30 cellular contexts compared by ENCODE assay signal in the genomic region with DNA sequence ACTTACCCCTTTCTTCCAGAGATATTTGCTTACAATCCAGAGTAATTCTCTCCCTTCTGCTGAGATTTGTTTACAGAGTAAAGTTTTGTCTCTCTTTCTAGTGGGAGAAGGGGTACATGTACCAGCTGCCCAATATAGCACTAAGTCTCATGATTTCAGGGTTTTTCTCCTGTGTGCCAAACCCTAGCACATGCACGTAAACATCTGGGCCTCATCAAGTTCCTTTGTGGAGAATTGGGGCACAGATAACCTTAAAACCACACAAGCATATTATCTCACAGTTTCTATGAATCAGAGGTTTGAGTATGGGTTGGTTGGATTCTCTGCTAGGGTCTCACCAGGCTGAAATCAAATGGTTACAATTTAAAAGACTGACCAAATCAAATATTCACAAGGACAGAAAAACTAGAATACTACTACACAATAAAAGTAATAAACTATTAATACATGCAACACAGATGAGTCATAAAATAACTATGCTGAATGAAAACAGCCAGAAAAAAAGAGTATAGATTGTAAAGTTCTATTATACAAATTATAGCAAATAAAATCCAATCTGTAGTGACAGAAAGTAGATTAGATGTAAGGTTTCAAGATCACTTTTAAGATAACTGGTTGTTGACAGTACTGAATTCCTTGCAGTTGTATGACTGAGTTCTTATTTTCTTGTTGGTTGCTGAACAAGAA.
DNase-seq lines count a peak whose midpoint lies in the region; ATAC-seq, FAIRE-seq and TF ChIP-seq lines count a peak whose summit lies in the region.
"Had no signal": no experiment of that assay in that cellular context is flagged by ENCODE, and none has a peak within 500 bp of the region (broad histone marks: within the 10 kb centered on the region; RNA-seq: fewer than 3 reads in every experiment).

No MANE protein-coding gene starts in this region.

- 84 to 86% (median 86%) methylated on average over 1 of the region's 1 CpG for WGBS in small intestine, 3 donors

- no peaks in the 10 kb centered on the region for H3K36me3 ChIP-seq in MG63
- no peaks in the 10 kb centered on the region for H3K36me3 ChIP-seq in brain microvascular endothelial cell (replicated peaks)
- H3K36me3 ChIP-seq in small intestine (ENCODE audit: control insufficient read depth in 2 of 2, insufficient read depth in 2 of 2, low read length in 2 of 2), result no peaks in the 10 kb centered on the region
- H3K36me3 ChIP-seq: BLaER1, gastrocnemius medialis, pancreas, right atrium auricular region had no signal

- no peaks in the 10 kb centered on the region for H3K27me3 Mint-ChIP-seq in activated T-cell treated with anti-CD3 and anti-CD28 coated beads, Interleukin-2, amount 50 U/mL, for 72 hours (ENCODE audit: low read depth)
- no peaks in the 10 kb centered on the region for H3K27me3 Mint-ChIP-seq in activated T-helper 2 cell treated with anti-CD3 and anti-CD28 coated beads, Interferon-gamma antibody, Interleukin-2, Interleukin-4, amounts not matched to agents 10 μg/mL and 5 μg/mL and 100 μg/mL, durations not matched to agents 14 hours and 24 hours and 36 hours (ENCODE audit: low read depth)
- H3K27me3 Mint-ChIP-seq: IgD-negative memory B cell, T-helper 17 cell had no signal

- FAIRE-seq in small intestine (lab: Jason Lieb, UNC), result no peak
- FAIRE-seq: GM12878, pancreas had no signal

- no peaks in the 10 kb centered on the region for H3K4me1 Mint-ChIP-seq in activated T-cell treated with anti-CD3 and anti-CD28 coated beads, Interleukin-2, amount 50 U/mL, for 72 hours (ENCODE audit: low read depth)
- no peaks in the 10 kb centered on the region for H3K4me1 Mint-ChIP-seq in activated T-helper 2 cell treated with anti-CD3 and anti-CD28 coated beads, Interferon-gamma antibody, Interleukin-2, Interleukin-4, amounts not matched to agents 10 μg/mL and 5 μg/mL and 100 μg/mL, durations not matched to agents 14 hours and 24 hours and 36 hours (ENCODE audit: low read depth)
- H3K4me1 Mint-ChIP-seq: nephron, T-helper 17 cell had no signal

- H3K9me3 ChIP-seq in MG63 (peaks cover 2% of the 10 kb centered on the region; the same call in 1 of the 2 replicates), small intestine (ENCODE audit: control insufficient read depth, low read depth) (no peaks in the 10 kb centered on the region)
- H3K9me3 ChIP-seq: BLaER1, gastrocnemius medialis, pancreas, right atrium auricular region had no signal

- peak overlapping the region; percentile 2 for H3K27ac ChIP-seq in brain microvascular endothelial cell
- H3K27ac ChIP-seq in foreskin keratinocyte, result no peak overlapping the region
- H3K27ac ChIP-seq in RWPE1, result no peak overlapping the region
- H3K27ac ChIP-seq in small intestine (ENCODE audit: low read depth in 1 of 2, low read length in 1 of 2), result no peak overlapping the region
- H3K27ac ChIP-seq: BLaER1, dorsolateral prefrontal cortex, gastrocnemius medialis, hepatocyte, pancreas, right atrium auricular region had no signal

- no peaks in the 10 kb centered on the region for H3K36me3 Mint-ChIP-seq in activated T-cell treated with anti-CD3 and anti-CD28 coated beads, Interleukin-2, amount 50 U/mL, for 72 hours (ENCODE audit: insufficient read depth in 2 of 2)
- H3K36me3 Mint-ChIP-seq in activated T-helper 2 cell treated with anti-CD3 and anti-CD28 coated beads, Interferon-gamma antibody, Interleukin-2, Interleukin-4, amounts not matched to agents 10 μg/mL and 5 μg/mL and 100 μg/mL, durations not matched to agents 14 hours and 24 hours and 36 hours (ENCODE audit: low read depth), result no peaks in the 10 kb centered on the region
- H3K36me3 Mint-ChIP-seq: IgD-negative memory B cell had no signal

- H3K27ac Mint-ChIP-seq in activated T-cell treated with anti-CD3 and anti-CD28 coated beads, Interleukin-2, amount 50 U/mL, for 72 hours, result no peak overlapping the region
- H3K27ac Mint-ChIP-seq in activated T-helper 2 cell treated with anti-CD3 and anti-CD28 coated beads, Interferon-gamma antibody, Interleukin-2, Interleukin-4, amounts not matched to agents 10 μg/mL and 5 μg/mL and 100 μg/mL, durations not matched to agents 14 hours and 24 hours and 36 hours, result no peak overlapping the region
- H3K27ac Mint-ChIP-seq: activated naive CD4-positive, alpha-beta T cell treated with anti-CD3 and anti-CD28 coated beads for 36 hours; IgD-negative memory B cell; nephron; T-helper 17 cell had no signal

- in situ Hi-C loops in brain microvascular endothelial cell (cut with HindIII; ENCODE audit: low pct_ligation_motif_present, low sequenced_read_pairs), result no loop called here

- intact Hi-C loops in activated T-helper 2 cell treated with anti-CD3 and anti-CD28 coated beads, Interferon-gamma antibody, Interleukin-2, Interleukin-4, amounts not matched to agents 10 μg/mL and 5 μg/mL and 100 μg/mL, durations not matched to agents 14 hours and 24 hours and 36 hours (cut with micrococcal nuclease), result loop anchor here (5.0 kb wide), 1 partner anchor 37 kb away; no protein-coding TSS in a partner anchor

- no peak for TF ChIP-seq CTCF in brain microvascular endothelial cell (IDR thresholded peaks at IDR 0.05; ENCODE audit: low read depth, low read length, missing control alignments)
- TF ChIP-seq CTCF in foreskin keratinocyte (conservative IDR thresholded peaks at IDR 0.05), result no peak
- TF ChIP-seq CTCF in RWPE1 (conservative IDR thresholded peaks at IDR 0.05; ENCODE audit: low read depth), result no peak

- DNase-seq in EL (peak; percentile 48), MG63 (peak; percentile 4), brain microvascular endothelial cell (peak; percentile 33), foreskin keratinocyte (no peak), RWPE1 (ENCODE audit: low spot score) (no peak), small intestine (no peak)
- no peak for DNase-seq in activated T-cell treated with anti-CD3 and anti-CD28 coated beads, Interleukin-2, amount 50 U/mL, for 72 hours
- no peak for DNase-seq in activated T-helper 2 cell treated with anti-CD3 and anti-CD28 coated beads, Interferon-gamma antibody, Interleukin-2, Interleukin-4, amounts not matched to agents 10 μg/mL and 5 μg/mL and 100 μg/mL, durations not matched to agents 14 hours and 24 hours and 36 hours (ENCODE audit: low spot score)
- DNase-seq: activated CD8-positive, alpha-beta memory T cell treated with anti-CD3 and anti-CD28 coated beads for 24 hours; activated naive CD4-positive, alpha-beta T cell treated with anti-CD3 and anti-CD28 coated beads for 36 hours; activated T-cell treated with anti-CD3 and anti-CD28 coated beads, Interleukin-2, amount 50 U/mL, for 1 hour; amygdala; caudate nucleus; dorsolateral prefrontal cortex; gastrocnemius medialis; H7; left ventricle myocardium superior; MM.1S; NCI-H1417 treated with DMSO at 0.1 percent for 48 hours; NCI-H510A treated with DMSO at 0.1 percent for 48 hours; pancreas; stimulated activated naive CD8-positive, alpha-beta T cell treated with anti-CD3 and anti-CD28 coated beads, Interleukin-15, Interleukin-2, amounts not matched to agents 100 U/mL and 50 U/mL, for 24 hours; T-helper 17 cell had no signal

- POLR2A ChIA-PET in RWPE1 (lab: Yijun Ruan, JAX; ENCODE audit: low non-redundant PET), result no interaction called here

- H3K27me3 ChIP-seq in MG63 (no peaks in the 10 kb centered on the region), brain microvascular endothelial cell (replicated peaks) (no peaks in the 10 kb centered on the region), foreskin keratinocyte (no peaks in the 10 kb centered on the region), small intestine (ENCODE audit: control insufficient read depth in 2 of 2, insufficient read depth in 2 of 2, low read length in 2 of 2) (no peaks in the 10 kb centered on the region)
- H3K27me3 ChIP-seq: BLaER1, dorsolateral prefrontal cortex, gastrocnemius medialis, hepatocyte, pancreas, right atrium auricular region had no signal

- no peak overlapping the region for H3K4me3 Mint-ChIP-seq in activated T-cell treated with anti-CD3 and anti-CD28 coated beads, Interleukin-2, amount 50 U/mL, for 72 hours
- no peak overlapping the region for H3K4me3 Mint-ChIP-seq in activated T-helper 2 cell treated with anti-CD3 and anti-CD28 coated beads, Interferon-gamma antibody, Interleukin-2, Interleukin-4, amounts not matched to agents 10 μg/mL and 5 μg/mL and 100 μg/mL, durations not matched to agents 14 hours and 24 hours and 36 hours (ENCODE audit: low read depth)
- H3K4me3 Mint-ChIP-seq: activated naive CD4-positive, alpha-beta T cell treated with anti-CD3 and anti-CD28 coated beads for 36 hours; IgD-negative memory B cell; nephron; T-helper 17 cell had no signal

- H3K4me3 ChIP-seq in MG63 (no peak overlapping the region), brain microvascular endothelial cell (ENCODE audit: low read depth, low read length) (no peak overlapping the region), small intestine (ENCODE audit: low read depth in 1 of 2, low read length in 2 of 2) (no peak overlapping the region)
- H3K4me3 ChIP-seq: BLaER1, dorsolateral prefrontal cortex, gastrocnemius medialis, GM12878, hepatocyte, pancreas, right atrium auricular region had no signal

- peak; percentile 31 for ATAC-seq in foreskin keratinocyte
- ATAC-seq in activated T-cell treated with anti-CD3 and anti-CD28 coated beads, Interleukin-2, amount 50 U/mL, for 72 hours (replicated peaks in 1 of 2), result no peak
- ATAC-seq: gastrocnemius medialis; GM12878; left ventricle myocardium superior; Panc1; pancreas; stimulated activated naive CD8-positive, alpha-beta T cell treated with anti-CD3 and anti-CD28 coated beads, Interleukin-15, Interleukin-2, amounts not matched to agents 100 U/mL and 50 U/mL, for 24 hours; T-helper 17 cell had no signal

- CTCF ChIA-PET in RWPE1 (lab: Yijun Ruan, JAX), result no interaction called here

- H3K4me1 ChIP-seq in foreskin keratinocyte (peaks cover 18% of the 10 kb centered on the region), small intestine (ENCODE audit: control insufficient read depth in 2 of 2, insufficient read depth in 1 of 2, low read depth in 1 of 2, low read length in 1 of 2) (no peaks in the 10 kb centered on the region)
- H3K4me1 ChIP-seq: gastrocnemius medialis, pancreas, right atrium auricular region had no signal

- H3K9me3 Mint-ChIP-seq in activated T-cell treated with anti-CD3 and anti-CD28 coated beads, Interleukin-2, amount 50 U/mL, for 72 hours, result peaks cover 2 to 6% of the 10 kb centered on the region in 2 donors
- H3K9me3 Mint-ChIP-seq in activated T-helper 2 cell treated with anti-CD3 and anti-CD28 coated beads, Interferon-gamma antibody, Interleukin-2, Interleukin-4, amounts not matched to agents 10 μg/mL and 5 μg/mL and 100 μg/mL, durations not matched to agents 14 hours and 24 hours and 36 hours, result peaks cover 2% of the 10 kb centered on the region

Comparison
In these comparisons a context has a peak if more than half of its experiments do, and no peak if none do; other contexts are left out.
1. DNase-seq: peak in EL (single experiment), MG63 (single experiment) and brain microvascular endothelial cell (single experiment); none in foreskin keratinocyte (0 of 2), RWPE1 (single experiment), activated T-cell treated with anti-CD3 and anti-CD28 coated beads, Interleukin-2, amount 50 U/mL, for 72 hours (0 of 2), activated T-helper 2 cell treated with anti-CD3 and anti-CD28 coated beads, Interferon-gamma antibody, Interleukin-2, Interleukin-4, amounts not matched to agents 10 μg/mL and 5 μg/mL and 100 μg/mL, durations not matched to agents 14 hours and 24 hours and 36 hours (single experiment) and small intestine (single experiment).